Comparison of ENCODE assay signal across 16 cellular contexts in the genomic region with DNA sequence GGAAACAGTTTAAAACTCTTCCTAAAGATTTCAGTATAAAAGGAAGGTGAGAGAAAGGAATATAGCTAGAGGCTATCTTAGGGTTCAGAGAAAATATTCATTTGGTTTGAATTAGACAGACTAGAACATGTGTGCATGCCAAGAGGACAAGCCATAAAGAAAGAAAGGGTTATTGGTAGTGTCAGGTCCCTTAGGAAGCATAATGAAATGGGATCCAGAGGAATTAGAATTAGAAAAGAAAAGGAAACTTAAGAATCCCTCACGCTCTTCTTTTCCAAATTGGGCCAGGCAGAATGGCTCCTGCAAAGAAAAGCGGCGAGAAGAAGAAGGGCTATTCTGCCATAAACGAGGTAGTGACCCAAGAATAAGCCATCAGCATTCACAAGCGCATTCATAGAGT.
"Had no signal": no experiment of that assay in that cellular context is flagged by ENCODE, and none has a peak within 500 bp of the region (broad histone marks: within the 10 kb centered on the region; RNA-seq: fewer than 3 reads in every experiment).

No MANE protein-coding gene starts in this region.

- H3K36me3 ChIP-seq: esophagus muscularis mucosa, heart left ventricle, ovary, right atrium auricular region, tibial artery had no signal

- H3K4me3 Mint-ChIP-seq: effector memory CD8-positive, alpha-beta T cell; naive B cell had no signal

- H3K27ac Mint-ChIP-seq: activated naive CD4-positive, alpha-beta T cell treated with anti-CD3 and anti-CD28 coated beads, Interleukin-2, amount 50 U/mL, for 72 hours; effector memory CD8-positive, alpha-beta T cell; naive B cell had no signal

- H3K9me3 ChIP-seq: esophagus muscularis mucosa, ovary, psoas muscle, right atrium auricular region, tibial artery had no signal

- ATAC-seq: activated naive CD4-positive, alpha-beta T cell treated with anti-CD3 and anti-CD28 coated beads, Interleukin-2, amount 50 U/mL, for 72 hours; effector memory CD8-positive, alpha-beta T cell; heart left ventricle; psoas muscle; stimulated activated naive CD8-positive, alpha-beta T cell treated with anti-CD3 and anti-CD28 coated beads, Interleukin-15, Interleukin-2, amounts not matched to agents 100 U/mL and 50 U/mL, for 24 hours had no signal

- H3K27ac ChIP-seq: esophagus muscularis mucosa, heart left ventricle, ovary, psoas muscle, right atrium auricular region, tibial artery had no signal

- H3K9me3 Mint-ChIP-seq: effector memory CD8-positive, alpha-beta T cell had no signal

- DNase-seq: activated T-cell treated with anti-CD3 and anti-CD28 coated beads, Interleukin-2, amount 50 U/mL, for 1 hour; central memory CD4-positive, alpha-beta T cell; effector memory CD8-positive, alpha-beta T cell; heart left ventricle; kidney; naive B cell; ovary; psoas muscle; stimulated activated CD4-positive, alpha-beta T cell treated with anti-CD3 and anti-CD28 coated beads, Interleukin-4, amount 100 ng/mL, for 4 hours; stimulated activated naive CD8-positive, alpha-beta T cell treated with anti-CD3 and anti-CD28 coated beads, Interleukin-15, Interleukin-2, amounts not matched to agents 100 U/mL and 50 U/mL, for 24 hours; T-helper 9 cell; tibial artery had no signal

- H3K4me1 ChIP-seq: psoas muscle had no signal

- H3K27me3 ChIP-seq: ovary, right atrium auricular region, tibial artery had no signal

- H3K36me3 Mint-ChIP-seq: activated naive CD4-positive, alpha-beta T cell treated with anti-CD3 and anti-CD28 coated beads, Interleukin-2, amount 50 U/mL, for 72 hours had no signal

- H3K4me3 ChIP-seq: esophagus muscularis mucosa, heart left ventricle, lung, ovary, psoas muscle, right atrium auricular region, tibial artery had no signal
